Comparison of ENCODE assay signal across 8 cellular contexts in the genomic region with DNA sequence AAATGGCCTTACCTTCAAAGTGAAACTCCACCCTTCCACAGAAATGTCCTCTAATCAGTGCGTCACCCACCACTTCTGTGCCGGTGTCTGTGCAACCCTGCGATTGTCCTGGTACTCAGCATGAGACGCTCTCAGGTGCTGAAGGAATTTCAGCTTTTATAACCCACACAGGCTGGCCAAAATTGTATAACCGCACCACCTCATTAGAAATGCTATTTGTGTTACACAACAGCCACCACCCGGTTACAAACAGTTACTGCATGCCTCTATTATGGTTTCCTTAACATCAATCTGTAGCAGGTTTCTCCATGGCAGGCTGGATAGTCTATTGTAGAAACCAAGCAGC. TPM values are rescaled to one million over a fixed set of nuclear protein-coding genes. Genes with fewer than 3 reads are reported as not detected.
DNase-seq lines count a peak whose midpoint lies in the region; ATAC-seq and TF ChIP-seq lines count a peak whose summit lies in the region.

No MANE protein-coding gene starts in this region.

- no peaks in the 10 kb centered on the region for H3K9me3 ChIP-seq in lower lobe of right lung

- H3K36me3 ChIP-seq in lower lobe of right lung = no peaks in the 10 kb centered on the region

- POLR2A ChIA-PET in activated CD4-positive, alpha-beta T cell treated with anti-CD3 and anti-CD28 coated beads for 36 hours (lab: Charles Lee) = interaction anchor here (0.9 kb wide), 1 partner anchor 37 kb away, joined by 6 read pairs; no protein-coding TSS in a partner anchor
- POLR2A ChIA-PET in RWPE1 (lab: Yijun Ruan, JAX; ENCODE audit: low non-redundant PET) = no interaction called here

- peaks cover 36% of the 10 kb centered on the region for H3K4me1 Mint-ChIP-seq in activated CD4-positive, alpha-beta T cell treated with anti-CD3 and anti-CD28 coated beads for 36 hours

- intact Hi-C loops in activated CD4-positive, alpha-beta T cell treated with anti-CD3 and anti-CD28 coated beads for 36 hours (cut with DNase I, micrococcal nuclease) = loop anchor here in 1 of 2 experiments (10.0 kb wide), 1 partner anchor 345 kb away; no protein-coding TSS in a partner anchor
- intact Hi-C loops in lower lobe of right lung (cut with DNase I) = no loop called here

- TF ChIP-seq CTCF in RWPE1 (conservative IDR thresholded peaks at IDR 0.05; ENCODE audit: low read depth) = peak; percentile 69
- TF ChIP-seq CTCF in lower lobe of right lung (IDR thresholded peaks at IDR 0.05) = peak; percentile 58

- H3K9me3 Mint-ChIP-seq in activated CD4-positive, alpha-beta T cell treated with anti-CD3 and anti-CD28 coated beads for 36 hours (ENCODE audit: low read depth) = no peaks in the 10 kb centered on the region

- no peak overlapping the region for H3K4me3 ChIP-seq in lower lobe of right lung

- H3K27me3 Mint-ChIP-seq in activated CD4-positive, alpha-beta T cell treated with anti-CD3 and anti-CD28 coated beads for 36 hours = no peaks in the 10 kb centered on the region

- no peaks in the 10 kb centered on the region for H3K27me3 ChIP-seq in lower lobe of right lung (ENCODE audit: low read depth)

- peak overlapping the region; percentile 33 for H3K27ac Mint-ChIP-seq in activated CD4-positive, alpha-beta T cell treated with anti-CD3 and anti-CD28 coated beads for 36 hours

- peak overlapping the region; percentile 43 for H3K4me3 Mint-ChIP-seq in activated CD4-positive, alpha-beta T cell treated with anti-CD3 and anti-CD28 coated beads for 36 hours

- H3K27ac ChIP-seq in RWPE1 (no peak overlapping the region), cingulate gyrus (ENCODE audit: low read depth, low read length) (peak overlapping the region; percentile 42), lower lobe of right lung (no peak overlapping the region)

- peak; percentile 63 for ATAC-seq in activated CD4-positive, alpha-beta T cell treated with anti-CD3 and anti-CD28 coated beads for 36 hours
- peak; percentile 56 for ATAC-seq in HG02588 (IDR thresholded peaks at IDR 0.05; ENCODE audit: unreplicated experiment)
- peak; percentile 83 to 86 for ATAC-seq in lower lobe of right lung
- ATAC-seq in HG03565 (IDR thresholded peaks at IDR 0.05; ENCODE audit: unreplicated experiment) = no peak
- ATAC-seq in HG02623 (IDR thresholded peaks at IDR 0.05; ENCODE audit: unreplicated experiment) = no peak

- peaks cover 9% of the 10 kb centered on the region for H3K36me3 Mint-ChIP-seq in activated CD4-positive, alpha-beta T cell treated with anti-CD3 and anti-CD28 coated beads for 36 hours (ENCODE audit: low read depth)

- DNase-seq in activated CD4-positive, alpha-beta T cell treated with anti-CD3 and anti-CD28 coated beads for 36 hours = peak; percentile 46
- DNase-seq in activated CD4-positive, alpha-beta T cell treated with anti-CD3 and anti-CD28 coated beads, Interleukin-2, amount 50 U/mL, for 4 hours = no peak
- peak; percentile 58 for DNase-seq in RWPE1 (ENCODE audit: low spot score)
- DNase-seq in lower lobe of right lung = no peak

- CTCF ChIA-PET in activated CD4-positive, alpha-beta T cell treated with anti-CD3 and anti-CD28 coated beads for 36 hours (lab: Charles Lee) = interaction anchor here (0.6 to 1.2 kb wide), 5 partner anchors 13 to 229 kb away, joined by 3 to 6 read pairs (median 5); no protein-coding TSS in a partner anchor
- CTCF ChIA-PET in RWPE1 (lab: Yijun Ruan, JAX) = interaction anchor here (0.6 kb wide), 1 partner anchor 929 kb away, joined by 3 read pairs; no protein-coding TSS in a partner anchor

- H3K4me1 ChIP-seq in lower lobe of right lung = peaks cover 17% of the 10 kb centered on the region

RNA-seq across cellular contexts. Expression of a gene that starts 51.5 kb away (rescaled TPM):
- total RNA-seq in activated CD4-positive, alpha-beta T cell treated with anti-CD3 and anti-CD28 coated beads for 36 hours = 10 to 100 TPM; 16.7 to 17.6 TPM
- total RNA-seq in lower lobe of right lung = 19.2 TPM

Comparison
In these comparisons a context has a peak if more than half of its experiments do, and no peak if none do; other contexts are left out.
1. DNase-seq: peak in activated CD4-positive, alpha-beta T cell treated with anti-CD3 and anti-CD28 coated beads for 36 hours (single experiment) and RWPE1 (single experiment); none in activated CD4-positive, alpha-beta T cell treated with anti-CD3 and anti-CD28 coated beads, Interleukin-2, amount 50 U/mL, for 4 hours (0 of 2) and lower lobe of right lung (single experiment).
2. ATAC-seq: peak in activated CD4-positive, alpha-beta T cell treated with anti-CD3 and anti-CD28 coated beads for 36 hours (single experiment), HG02588 (single experiment) and lower lobe of right lung (2 of 2); none in HG03565 (single experiment) and HG02623 (single experiment).